ENCODE assay signal across 8 cellular contexts in genomic region chr11:65833297-65834030, GRCh38. TPM values are rescaled to one million over a fixed set of nuclear protein-coding genes. Genes with fewer than 3 reads are reported as not detected.
A peak's percentile ranks its signal among the peaks of the same experiment; 100 is the strongest.
DNase-seq lines count a peak whose midpoint lies in the region; ATAC-seq and TF ChIP-seq lines count a peak whose summit lies in the region.

SNX32 (plus strand) TSS chr11:65833963; CDS start chr11:65834066, 103 bp downstream.

- ATAC-seq in left ventricle myocardium superior (peak; percentile 100), upper lobe of left lung (ENCODE audit: low FRiP score in 2 of 2) (peak; percentile 98 to 100)

- TF ChIP-seq POLR2A in adrenal gland (IDR thresholded peaks at IDR 0.05) (no peak), upper lobe of left lung (IDR thresholded peaks at IDR 0.05) (peak in 1 of 4 donors; percentile 24)

- H4K20me1 ChIP-seq in GM23248 (ENCODE audit: insufficient read depth) (no peaks in the 10 kb centered on the region), SU-DHL-6 (ENCODE audit: low read depth, low read length) (no peaks in the 10 kb centered on the region)

- H3K79me2 ChIP-seq in GM23248 (ENCODE audit: insufficient read depth) (no peaks in the 10 kb centered on the region), SU-DHL-6 (ENCODE audit: insufficient read depth, low read length) (no peaks in the 10 kb centered on the region)

- H3K4me3 ChIP-seq in GM23248 (peak within 1 kb of the TSS; percentile 73), SU-DHL-6 (ENCODE audit: insufficient read depth, low read length, poor library complexity, severe bottlenecking) (peak within 1 kb of the TSS; percentile 64), adrenal gland (peak within 1 kb of the TSS; percentile 9 to 90 (median 44)), upper lobe of left lung (peak within 1 kb of the TSS; percentile 36 to 64 (median 58))

- WGBS in GM23248 (ENCODE audit: low coverage in 1 of 2, low lambda C conversion rate in 2 of 2, missing lambda C conversion rate in 2 of 2), 2 experiments, result 3 to 6% methylated on average over 53 to 62 of the region's 63 CpGs
- 0 to 2% (median 0%) methylated on average over 32 to 63 of the region's 63 CpGs for WGBS in adrenal gland, 4 donors
- 3 to 4% methylated on average over 42 to 61 of the region's 63 CpGs for WGBS in upper lobe of left lung, 2 donors

- in situ Hi-C loops in GM23248 (cut with MboI), result no loop called here

- H3F3A ChIP-seq in GM23248 (ENCODE audit: insufficient read depth) (peaks cover 23% of the 10 kb centered on the region), SU-DHL-6 (ENCODE audit: insufficient read depth) (peaks cover 10% of the 10 kb centered on the region; the same call in 1 of the 2 replicates)

- intact Hi-C loops in adrenal gland (cut with DNase I), result no loop called here
- intact Hi-C loops in left ventricle myocardium superior (cut with micrococcal nuclease), result no loop called here

- no peak within 1 kb of the TSS for H3K27ac Mint-ChIP-seq in progenitor cell of endocrine pancreas

- H3K27ac ChIP-seq in GM23248 (no peak within 1 kb of the TSS), SU-DHL-6 (ENCODE audit: low read depth, low read length) (no peak within 1 kb of the TSS), adrenal gland (peak within 1 kb of the TSS in 1 of 5 donors; percentile 62), upper lobe of left lung (peak within 1 kb of the TSS in 3 of 4 donors; percentile 56 to 70 (median 70))

- H3K36me3 Mint-ChIP-seq in progenitor cell of endocrine pancreas (ENCODE audit: insufficient read depth), result no peaks in the 10 kb centered on the region

- H3K4me1 ChIP-seq in GM23248 (ENCODE audit: insufficient read depth) (0 out of 2 replicates have a peak, but pooled peaks cover 4% of the 10 kb centered on the region), adrenal gland (replicated peaks in 1 of 2) (peaks cover 0 to 5% of the 10 kb centered on the region in 2 donors), upper lobe of left lung (peaks cover 8 to 18% (median 16%) of the 10 kb centered on the region in 4 donors)

- H3K4me3 Mint-ChIP-seq in progenitor cell of endocrine pancreas (ENCODE audit: low read depth), result no peak within 1 kb of the TSS

- TF ChIP-seq CTCF in SU-DHL-6 (IDR thresholded peaks at IDR 0.05; ENCODE audit: insufficient read depth, low read length, poor library complexity, severe bottlenecking) (no peak), adrenal gland (IDR thresholded peaks at IDR 0.05) (no peak), progenitor cell of endocrine pancreas (IDR thresholded peaks at IDR 0.05; ENCODE audit: unreplicated experiment) (no peak), upper lobe of left lung (IDR thresholded peaks at IDR 0.05) (peak in 1 of 6 experiments; percentile 29)

- H3K9ac ChIP-seq in GM23248 (peak within 1 kb of the TSS; percentile 67), SU-DHL-6 (ENCODE audit: low read length) (peak within 1 kb of the TSS; percentile 56)

- H3K9me3 ChIP-seq in GM23248 (ENCODE audit: low read depth) (no peaks in the 10 kb centered on the region), SU-DHL-6 (ENCODE audit: insufficient read depth, low read length) (no peaks in the 10 kb centered on the region), adrenal gland (replicated peaks in 1 of 3) (no peaks in the 10 kb centered on the region), upper lobe of left lung (no peaks in the 10 kb centered on the region)

- no peaks in the 10 kb centered on the region for H3K9me3 Mint-ChIP-seq in progenitor cell of endocrine pancreas (ENCODE audit: low read depth)

- H3K36me3 ChIP-seq in GM23248 (ENCODE audit: low read depth), result no peaks in the 10 kb centered on the region
- H3K36me3 ChIP-seq in SU-DHL-6 (ENCODE audit: low read length), result no peaks in the 10 kb centered on the region
- no peaks in the 10 kb centered on the region for H3K36me3 ChIP-seq in adrenal gland (replicated peaks in 1 of 2)
- no peaks in the 10 kb centered on the region for H3K36me3 ChIP-seq in upper lobe of left lung

- peak within 1 kb of the TSS; percentile 96 for H2AFZ ChIP-seq in GM23248
- peak within 1 kb of the TSS; percentile 53 for H2AFZ ChIP-seq in SU-DHL-6 (ENCODE audit: low read depth, low read length, severe bottlenecking)

- H3K27me3 Mint-ChIP-seq in progenitor cell of endocrine pancreas, result peaks cover 16% of the 10 kb centered on the region

- H3K4me2 ChIP-seq in GM23248 (ENCODE audit: unreplicated experiment), result peak within 1 kb of the TSS; percentile 90
- peak within 1 kb of the TSS; percentile 71 for H3K4me2 ChIP-seq in SU-DHL-6 (ENCODE audit: low read depth, low read length, poor library complexity, severe bottlenecking)

- DNase-seq in DMS79 treated with DMSO at 0.1 percent for 48 hours (lab: John Stamatoyannopoulos, UW) (peak; percentile 92), GM23248 (peak; percentile 97), NAMALWA (ENCODE audit: low spot score) (peak; percentile 95), adrenal gland (peak; percentile 93 to 98 (median 96)), left ventricle myocardium superior (peak; percentile 97), progenitor cell of endocrine pancreas (ENCODE audit: low spot score, unreplicated experiment) (peak; percentile 89), upper lobe of left lung (peak; percentile 94 to 98)

- peaks cover 5% of the 10 kb centered on the region for H3K4me1 Mint-ChIP-seq in progenitor cell of endocrine pancreas (ENCODE audit: low read depth)

- H3K9me2 ChIP-seq in GM23248 (ENCODE audit: insufficient read depth) (no peaks in the 10 kb centered on the region), SU-DHL-6 (replicated peaks; ENCODE audit: insufficient read depth, low read length) (no peaks in the 10 kb centered on the region)

- H3K27me3 ChIP-seq in GM23248 (replicated peaks; ENCODE audit: insufficient read depth) (no peaks in the 10 kb centered on the region), SU-DHL-6 (ENCODE audit: low read length) (no peaks in the 10 kb centered on the region), adrenal gland (no peaks in the 10 kb centered on the region), upper lobe of left lung (no peaks in the 10 kb centered on the region)

- no peak for TF ChIP-seq EP300 in upper lobe of left lung (IDR thresholded peaks at IDR 0.05)

RNA-seq across cellular contexts. Expression of gene SNX32, which starts in this region (rescaled TPM):
- total RNA-seq in GM23248 (2014; rRNA removed; shearing (Covaris generic)), result not detected in 2 replicates
- polyA plus RNA-seq in GM23248 (2016; fragmentation: Nextera tagmentation; extraction: Ambion mirVana), result 0.51 and 0.98 TPM in 2 replicates
- total RNA-seq in adrenal gland, result 1 to 10 TPM in 1 of 8 donors, under 1 TPM in 4, not detected in 3; 0.25 to 1.2 (median 0.43) TPM
- 1 to 10 TPM in 1 of 3 donors, under 1 TPM in 2; 0.11 to 1.1 (median 0.61) TPM for polyA plus RNA-seq in adrenal gland
- not detected for total RNA-seq in left ventricle myocardium superior
- total RNA-seq in progenitor cell of endocrine pancreas, result 3.6 and 4.6 TPM in 2 replicates
- total RNA-seq in upper lobe of left lung, result under 1 TPM in 2 of 6 donors, not detected in 4; 0.37 to 0.69 TPM

Comparison
In these comparisons a context has a peak if more than half of its experiments do, and no peak if none do; other contexts are left out.
1. Peak in DNase-seq, H3K4me3 ChIP-seq, H3K9ac ChIP-seq and H3K4me2 ChIP-seq in GM23248; RNA of the gene not detected or under 1 TPM.
2. Peak in DNase-seq and ATAC-seq in left ventricle myocardium superior; RNA of the gene not detected or under 1 TPM.
3. Peak in DNase-seq, ATAC-seq, H3K4me3 ChIP-seq and H3K27ac ChIP-seq in upper lobe of left lung; RNA of the gene not detected or under 1 TPM.